In genomic region chr9:134552349-134552990, GRCh38 we compare ENCODE assay signal across 16 cellular contexts.
DNase-seq lines count a peak whose midpoint lies in the region; ATAC-seq and TF ChIP-seq lines count a peak whose summit lies in the region.
"Had no signal": no experiment of that assay in that cellular context is flagged by ENCODE, and none has a peak within 500 bp of the region (broad histone marks: within the 10 kb centered on the region; RNA-seq: fewer than 3 reads in every experiment).

No MANE protein-coding gene starts in this region.

- H3K27ac ChIP-seq in GM23248 (peak overlapping the region; percentile 32), SJSA1 (peak overlapping the region; percentile 83), lower lobe of right lung (peak overlapping the region; percentile 24), skin epidermis (peak overlapping the region in 11 of 21 experiments; percentile 2 to 76 (median 49))

- intact Hi-C loops in lower lobe of right lung (cut with DNase I), result no loop called here

- H3K36me3 ChIP-seq in GM23248 (ENCODE audit: low read depth) (no peaks in the 10 kb centered on the region), SJSA1 (no peaks in the 10 kb centered on the region), lower lobe of right lung (no peaks in the 10 kb centered on the region)
- H3K36me3 ChIP-seq: BE2C had no signal

- H3K4me1 ChIP-seq in GM23248 (ENCODE audit: insufficient read depth) (peaks cover 29% of the 10 kb centered on the region), SJSA1 (replicated peaks) (peaks cover 52% of the 10 kb centered on the region), lower lobe of right lung (peaks cover 6% of the 10 kb centered on the region)

- peak overlapping the region; percentile 45; the same call in 1 of the 2 replicates for H3K9ac ChIP-seq in GM23248

- H3F3A ChIP-seq in GM23248 (ENCODE audit: insufficient read depth), result peaks cover 5% of the 10 kb centered on the region; the same call in 1 of the 2 replicates

- H3K4me3 ChIP-seq in GM23248 (peak overlapping the region; percentile 19; the same call in 1 of the 2 replicates), SJSA1 (no peak overlapping the region), lower lobe of right lung (no peak overlapping the region), skin epidermis (no peak overlapping the region)

- no peaks in the 10 kb centered on the region for H4K20me1 ChIP-seq in GM23248 (ENCODE audit: insufficient read depth)

- no peaks in the 10 kb centered on the region for H3K9me3 ChIP-seq in GM23248 (ENCODE audit: low read depth)
- H3K9me3 ChIP-seq in SJSA1 (replicated peaks), result no peaks in the 10 kb centered on the region
- no peaks in the 10 kb centered on the region for H3K9me3 ChIP-seq in lower lobe of right lung
- H3K9me3 ChIP-seq: BE2C had no signal

- no peak for DNase-seq in GM23248
- DNase-seq in SJSA1 (ENCODE audit: low read depth in 1 of 2, low spot score in 2 of 2), result no peak
- DNase-seq in lower lobe of right lung, result peak; percentile 36
- DNase-seq in NCI-H345 treated with DMSO at 0.1 percent for 48 hours (lab: John Stamatoyannopoulos, UW; ENCODE audit: unreplicated experiment), result no peak
- no peak for DNase-seq in kidney tubule cell (ENCODE audit: low spot score)
- no peak for DNase-seq in activated effector memory CD4-positive, alpha-beta T cell treated with Interleukin-2 at 50 U/mL for 16 hours
- no peak for DNase-seq in T-helper 9 cell
- DNase-seq: activated CD4-positive, alpha-beta T cell treated with anti-CD3 and anti-CD28 coated beads for 36 hours; effector CD4-positive, alpha-beta T cell; Karpas-422; NCI-H1092 treated with DMSO at 0.1 percent for 48 hours; NCI-H526; stimulated activated CD4-positive, alpha-beta T cell treated with anti-CD3 and anti-CD28 coated beads, Interleukin-1b, Interleukin-23, amount 100 ng/mL, for 48 hours had no signal

- H3K79me2 ChIP-seq in GM23248 (ENCODE audit: insufficient read depth), result no peaks in the 10 kb centered on the region

- in situ Hi-C loops in GM23248 (cut with MboI), result no loop called here

- peak overlapping the region; percentile 57 for H3K4me2 ChIP-seq in GM23248 (ENCODE audit: unreplicated experiment)

- no peak for ATAC-seq in lower lobe of right lung
- ATAC-seq: activated CD4-positive, alpha-beta T cell treated with anti-CD3 and anti-CD28 coated beads for 36 hours; activated T-helper 17 cell treated with anti-CD3 and anti-CD28 coated beads, Interleukin-2, amount 50 U/mL, for 72 hours had no signal

- 0 out of 2 replicates have a peak overlapping the region, but pooled peaks have one; percentile 27 for H2AFZ ChIP-seq in GM23248

- TF ChIP-seq CTCF in lower lobe of right lung (IDR thresholded peaks at IDR 0.05), result no peak

- H3K27me3 ChIP-seq in GM23248 (replicated peaks; ENCODE audit: insufficient read depth) (no peaks in the 10 kb centered on the region), SJSA1 (replicated peaks) (no peaks in the 10 kb centered on the region), lower lobe of right lung (ENCODE audit: low read depth) (peaks cover 7% of the 10 kb centered on the region)
- H3K27me3 ChIP-seq: BE2C had no signal

- WGBS in GM23248 (ENCODE audit: low coverage in 1 of 2, low lambda C conversion rate in 2 of 2, missing lambda C conversion rate in 2 of 2), 2 experiments, result 41 to 51% methylated on average over 8 to 9 of the region's 9 CpGs

- H3K9me2 ChIP-seq in GM23248 (ENCODE audit: insufficient read depth), result no peaks in the 10 kb centered on the region

Comparison
In these comparisons a context has a peak if more than half of its experiments do, and no peak if none do; other contexts are left out.
1. H3K27ac ChIP-seq: peak in every context shown above with its lines; median percentile 83 in SJSA1; 49 in skin epidermis; 32 in GM23248; 24 in lower lobe of right lung.